ENCODE assay signal across 8 cellular contexts in the genomic region with DNA sequence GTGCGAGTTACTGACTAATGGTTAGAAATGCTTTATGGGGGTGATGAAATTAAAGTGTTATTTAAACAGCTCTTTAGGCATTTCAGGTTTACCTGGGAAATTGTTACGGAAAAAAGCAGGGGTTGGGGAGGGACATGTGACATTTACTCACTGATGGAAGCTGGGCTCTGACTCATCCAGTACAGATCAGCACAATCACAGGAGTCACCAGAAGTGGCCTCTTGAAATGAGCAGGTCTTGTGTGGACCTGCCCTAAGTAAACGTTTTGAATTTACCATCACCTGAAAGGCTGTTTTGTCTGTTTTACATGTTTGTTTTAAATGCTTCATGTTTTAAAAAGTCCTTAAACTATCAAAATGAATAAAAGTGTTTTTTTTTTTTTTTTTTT. TPM values are rescaled to one million over a fixed set of nuclear protein-coding genes. Genes with fewer than 3 reads are reported as not detected.
DNase-seq lines count a peak whose midpoint lies in the region; ATAC-seq, FAIRE-seq and TF ChIP-seq lines count a peak whose summit lies in the region.

No MANE protein-coding gene starts in this region.

- peaks cover 24% of the 10 kb centered on the region for H3K4me1 ChIP-seq in GM23248 (ENCODE audit: insufficient read depth)
- peaks cover 42% of the 10 kb centered on the region for H3K4me1 ChIP-seq in GM12878 (ENCODE audit: control insufficient read depth, insufficient read depth, low read length)

- H3K9me2 ChIP-seq in GM23248 (ENCODE audit: insufficient read depth): no peaks in the 10 kb centered on the region

- H3K4me2 ChIP-seq in GM23248 (ENCODE audit: unreplicated experiment) (peak overlapping the region; percentile 90), GM12878 (ENCODE audit: control insufficient read depth, insufficient read depth) (peak overlapping the region; percentile 76)

- H4K20me1 ChIP-seq in GM23248 (ENCODE audit: insufficient read depth): peaks cover 7% of the 10 kb centered on the region; the same call in 1 of the 2 replicates
- H4K20me1 ChIP-seq in GM12878 (ENCODE audit: control insufficient read depth, insufficient read depth): 0 out of 2 replicates have a peak, but pooled peaks cover 4% of the 10 kb centered on the region

- SMC1A ChIA-PET in GM12878 (lab: Charles Lee; ENCODE audit: uncharacterized antibody, unreplicated experiment): interaction anchor here (1.6 kb wide), 2 partner anchors 28 to 31 kb away, joined by 4 to 11 read pairs; partner anchors contain the start of gene C10orf143

- intact Hi-C loops in GM12878 (cut with micrococcal nuclease; ENCODE audit: unreplicated experiment): no loop called here
- intact Hi-C loops in natural killer cell (cut with micrococcal nuclease): no loop called here
- intact Hi-C loops in sciatic nerve (cut with DNase I): no loop called here

- H3K36me3 ChIP-seq in GM23248 (ENCODE audit: low read depth) (peaks cover 6% of the 10 kb centered on the region; the same call in 1 of the 2 replicates), GM12878 (ENCODE audit: control insufficient read depth in 2 of 2, insufficient read depth in 2 of 2, low read length in 1 of 2) (no peaks in the 10 kb centered on the region)

- ATAC-seq in GM12878 (peak; percentile 28), natural killer cell (no peak), sciatic nerve (no peak)

- no peak for TF ChIP-seq CTCF in GM12878 (IDR thresholded peaks at IDR 0.05 in 2 of 3, conservative IDR thresholded peaks at IDR 0.05 in 1 of 3; ENCODE audit: control insufficient read depth in 2 of 3, extremely low read depth in 1 of 3, insufficient read depth in 1 of 3, low read depth in 3 of 3, low read length in 3 of 3)
- TF ChIP-seq CTCF in natural killer cell (IDR thresholded peaks at IDR 0.05): no peak
- TF ChIP-seq CTCF in GM13977 (IDR thresholded peaks at IDR 0.05; ENCODE audit: extremely low read depth, insufficient read depth, missing control alignments): no peak

- H3K4me1 Mint-ChIP-seq in natural killer cell: peaks cover 35 to 43% of the 10 kb centered on the region in 2 donors

- in situ Hi-C loops in GM23248 (cut with MboI) (no loop called here), GM12878 (cut with MboI) (no loop called here), GM13977 (cut with MboI; ENCODE audit: low pct_unique_long_range_greater_than_20kb, low sequenced_read_pairs, unreplicated experiment) (no loop called here)

- no peaks in the 10 kb centered on the region for H3K36me3 Mint-ChIP-seq in natural killer cell

- no peaks in the 10 kb centered on the region for H3F3A ChIP-seq in GM23248 (ENCODE audit: insufficient read depth)

- no peaks in the 10 kb centered on the region for H3K9me3 Mint-ChIP-seq in natural killer cell

- H3K9me3 ChIP-seq in GM23248 (ENCODE audit: low read depth) (no peaks in the 10 kb centered on the region), GM12878 (replicated peaks; ENCODE audit: control insufficient read depth, insufficient read depth, low read length) (no peaks in the 10 kb centered on the region)

- DNase-seq in GM23248 (peak; percentile 81), NCI-H2107 treated with DMSO at 0.1 percent for 48 hours (lab: John Stamatoyannopoulos, UW; ENCODE audit: unreplicated experiment) (peak; percentile 5), GM12878 (ENCODE audit: low read depth, low spot score) (no peak), natural killer cell (no peak), inferior parietal cortex (ENCODE audit: extremely low spot score) (no peak), sciatic nerve (ENCODE audit: low spot score) (no peak), GM13977 (ENCODE audit: low spot score) (no peak), caudate nucleus (lab: John Stamatoyannopoulos, UW) (no peak)

- CTCF ChIA-PET in GM12878 (lab: Yijun Ruan, JAX): interaction anchor here (1.1 to 4.0 kb wide), 4 partner anchors 9 to 32 kb away, joined by 3 to 45 read pairs (median 4); partner anchors contain the start of gene C10orf143

- H3K79me2 ChIP-seq in GM23248 (ENCODE audit: insufficient read depth) (peaks cover 71% of the 10 kb centered on the region), GM12878 (ENCODE audit: control insufficient read depth, insufficient read depth, low read length) (peaks cover 64% of the 10 kb centered on the region)

- H3K4me3 Mint-ChIP-seq in natural killer cell: peak overlapping the region; percentile 82

- peak overlapping the region; percentile 87 for H3K4me3 ChIP-seq in GM23248
- H3K4me3 ChIP-seq in GM12878: peak overlapping the region; percentile 68; the same call in 1 of the 2 replicates

- H2AFZ ChIP-seq in GM23248 (no peak overlapping the region), GM12878 (ENCODE audit: control insufficient read depth, low read depth, low read length) (no peak overlapping the region)

- no peak for FAIRE-seq in GM12878 (lab: Jason Lieb, UNC)

- TF ChIP-seq POLR2A in GM12878 (IDR thresholded peaks at IDR 0.05; ENCODE audit: low read depth, low read length): no peak

- H3K27me3 ChIP-seq in GM23248 (replicated peaks; ENCODE audit: insufficient read depth): no peaks in the 10 kb centered on the region
- no peaks in the 10 kb centered on the region; a peak in 1 of 4 replicates for H3K27me3 ChIP-seq in GM12878 (replicated peaks in 1 of 2; ENCODE audit: control insufficient read depth in 2 of 2, insufficient read depth in 2 of 2, low read length in 1 of 2)

- no TSS peak for BruUV-seq in GM12878 (replicated peaks; lab: Mats Ljungman, UMichigan)

- peak overlapping the region; percentile 74 for H3K27ac ChIP-seq in GM23248
- H3K27ac ChIP-seq in GM12878 (ENCODE audit: control insufficient read depth, insufficient read depth): peak overlapping the region; percentile 26; the same call in 1 of the 2 replicates
- no peak overlapping the region for H3K27ac ChIP-seq in caudate nucleus (ENCODE audit: low read depth, low read length)

- TF ChIP-seq EP300 in GM12878 (IDR thresholded peaks at IDR 0.05; ENCODE audit: borderline replicate concordance in 1 of 2, control insufficient read depth in 1 of 2, low read depth in 2 of 2, low read length in 2 of 2): no peak

- H3K9ac ChIP-seq in GM23248 (peak overlapping the region; percentile 95), GM12878 (ENCODE audit: control insufficient read depth, insufficient read depth, low read length) (no peak overlapping the region; the same call in 1 of the 2 replicates)

- WGBS in GM23248 (ENCODE audit: low coverage in 1 of 2, low lambda C conversion rate in 2 of 2, missing lambda C conversion rate in 2 of 2), 2 experiments: 64 to 67% methylated on average over 3 of the region's 3 CpGs
- WGBS in GM12878 (ENCODE audit: insufficient coverage, insufficient replicate concordance, low lambda C conversion rate, missing lambda C conversion rate): 80% methylated on average over 3 of the region's 3 CpGs

- H3K27me3 Mint-ChIP-seq in natural killer cell (ENCODE audit: low read depth in 2 of 2): peaks cover 0 to 5% of the 10 kb centered on the region in 2 donors

- POLR2A ChIA-PET in GM12878 (lab: Charles Lee): interaction anchor here (3.7 kb wide), 1 partner anchor 28 kb away, joined by 48 read pairs; the partner anchor contains the start of gene C10orf143

- peak overlapping the region in 1 of 2 donors; percentile 6 for H3K27ac Mint-ChIP-seq in natural killer cell

- TF ChIP-seq RAD21 in GM12878 (IDR thresholded peaks at IDR 0.05; ENCODE audit: insufficient read depth, low read depth, low read length): no peak

- RAD21 ChIA-PET in GM12878 (lab: Charles Lee; ENCODE audit: unreplicated experiment): interaction anchor here (4.9 kb wide), 1 partner anchor 28 kb away, joined by 55 read pairs; the partner anchor contains the start of gene C10orf143

RNA-seq across cellular contexts. Expression of gene GLRX3, which starts 2.3 kb away (rescaled TPM):
- total RNA-seq in GM23248 (2014; rRNA removed; shearing (Covaris generic)): 80.4 and 90.9 TPM in 2 replicates
- 133 and 149 TPM in 2 replicates for polyA plus RNA-seq in GM23248 (2016; fragmentation: Nextera tagmentation; extraction: Ambion mirVana)
- 57.1 and 69.3 TPM in 2 replicates for total RNA-seq in GM12878 (2013; cell fraction: nucleolus; rRNA removed)
- 94.7 and 122 TPM in 2 replicates for total RNA-seq in GM12878 (2014; rRNA removed)
- 128 and 132 TPM in 2 replicates for total RNA-seq in GM12878 (2014; rRNA removed; fragmentation: Illumina TruSeq; extraction: Trizol)
- 123 and 127 TPM in 2 replicates for total RNA-seq in GM12878 (2021)
- 35.2 TPM for polyA plus RNA-seq in GM12878 (2011; ENCODE audit: low read depth)
- polyA plus RNA-seq in GM12878 (2011; rRNA removed): 125 and 176 TPM in 2 replicates
- 84.5 and 88.0 TPM in 2 replicates for polyA plus RNA-seq in GM12878 (2011; cell fraction: cytosol; rRNA removed)
- polyA plus RNA-seq in GM12878 (2011; cell fraction: nucleus; rRNA removed): 42.0 and 56.2 TPM in 2 replicates
- polyA plus RNA-seq in GM12878 (2012): 85.3 and 87.3 TPM in 2 replicates
- polyA plus RNA-seq in GM12878 (2014; fragmentation: Illumina TruSeq; extraction: Trizol): 151 and 160 TPM in 2 replicates
- 100 to 1,000 TPM; 131 to 171 TPM for polyA plus RNA-seq in GM12878 (2014; fragmentation: Nextera tagmentation; extraction: Ambion mirVana)
- 92.2 and 125 TPM in 2 replicates for polyA plus RNA-seq in GM12878 (2014; rRNA removed)
- 100 to 1,000 TPM; 204 to 209 TPM for polyA plus RNA-seq in GM12878 (2016; fragmentation: Nextera tagmentation; extraction: Ambion mirVana)
- polyA minus RNA-seq in GM12878 (2011; rRNA and poly(A)+ RNA removed): 23.6 and 24.9 TPM in 2 replicates
- polyA minus RNA-seq in GM12878 (2011; cell fraction: cytosol; rRNA and poly(A)+ RNA removed): 15.4 and 16.9 TPM in 2 replicates
- polyA minus RNA-seq in GM12878 (2011; cell fraction: nucleus; rRNA and poly(A)+ RNA removed): 9.6 and 26.6 TPM in 2 replicates
- 10 to 100 TPM; 33.8 to 51.7 (median 39.1) TPM for total RNA-seq in natural killer cell
- 41.0 TPM for total RNA-seq in sciatic nerve

RNA-seq across cellular contexts. Expression of gene C10orf143, which starts 27.8 kb away (rescaled TPM):
- total RNA-seq in GM23248 (2014; rRNA removed; shearing (Covaris generic)): 0.76 TPM in 1 of 2 replicates, not detected in the other
- polyA plus RNA-seq in GM23248 (2016; fragmentation: Nextera tagmentation; extraction: Ambion mirVana) (4.2 and 5.4 TPM in 2 replicates), GM12878 (2011; rRNA removed) (2.3 and 2.4 TPM in 2 replicates), GM12878 (2014; fragmentation: Illumina TruSeq; extraction: Trizol) (3.4 and 3.6 TPM in 2 replicates), GM12878 (2014; fragmentation: Nextera tagmentation; extraction: Ambion mirVana) (under 1 TPM; 0.64 to 0.90 TPM), GM12878 (2014; rRNA removed) (3.0 and 3.8 TPM in 2 replicates), GM12878 (2016; fragmentation: Nextera tagmentation; extraction: Ambion mirVana) (1 to 10 TPM; 5.4 to 7.9 TPM)
- 1.2 and 1.4 TPM in 2 replicates for total RNA-seq in GM12878 (2013; cell fraction: nucleolus; rRNA removed)
- total RNA-seq in GM12878 (2014; rRNA removed) (2.1 TPM in 2 replicates), GM12878 (2014; rRNA removed; fragmentation: Illumina TruSeq; extraction: Trizol) (1.9 and 2.1 TPM in 2 replicates), GM12878 (2021) (2.5 and 2.8 TPM in 2 replicates), natural killer cell (10 to 100 TPM in 1 of 3 donors, 1 to 10 TPM in 2; 7.1 to 10.9 (median 8.2) TPM), sciatic nerve (4.8 TPM)
- 1.2 TPM for polyA plus RNA-seq in GM12878 (2011; ENCODE audit: low read depth)
- 1.8 and 1.9 TPM in 2 replicates for polyA plus RNA-seq in GM12878 (2011; cell fraction: cytosol; rRNA removed)
- 1.7 and 2.0 TPM in 2 replicates for polyA plus RNA-seq in GM12878 (2011; cell fraction: nucleus; rRNA removed)
- 2.2 and 2.3 TPM in 2 replicates for polyA plus RNA-seq in GM12878 (2012)
- 0.88 and 1.2 TPM in 2 replicates for polyA minus RNA-seq in GM12878 (2011; rRNA and poly(A)+ RNA removed)
- polyA minus RNA-seq in GM12878 (2011; cell fraction: cytosol; rRNA and poly(A)+ RNA removed): not detected in 2 replicates
- 0.60 and 0.86 TPM in 2 replicates for polyA minus RNA-seq in GM12878 (2011; cell fraction: nucleus; rRNA and poly(A)+ RNA removed)

Comparison
In these comparisons a context has a peak if more than half of its experiments do, and no peak if none do; other contexts are left out.
1. DNase-seq: peak in GM23248 (single experiment) and NCI-H2107 treated with DMSO at 0.1 percent for 48 hours (single experiment); none in GM12878 (single experiment), natural killer cell (single experiment), inferior parietal cortex (single experiment), sciatic nerve (single experiment), GM13977 (single experiment) and caudate nucleus (0 of 61).